Comparison of ENCODE assay signal across 15 cellular contexts in genomic region chr19:10460714-10461046, GRCh38. TPM values are rescaled to one million over a fixed set of nuclear protein-coding genes. Genes with fewer than 3 reads are reported as not detected.
A peak's percentile ranks its signal among the peaks of the same experiment; 100 is the strongest.
DNase-seq lines count a peak whose midpoint lies in the region; ATAC-seq and TF ChIP-seq lines count a peak whose summit lies in the region.
"Had no signal": no experiment of that assay in that cellular context is flagged by ENCODE, and none has a peak within 500 bp of the region (broad histone marks: within the 10 kb centered on the region; RNA-seq: fewer than 3 reads in every experiment).

No MANE protein-coding gene starts in this region.

- POLR2A ChIA-PET in T-cell (lab: Charles Lee) = no interaction called here

- DNase-seq in activated CD8-positive, alpha-beta memory T cell treated with anti-CD3 and anti-CD28 coated beads, Interleukin-2, amount 10 ng/mL, durations not matched to agents 7 days and 5 days = no peak
- DNase-seq in activated CD8-positive, alpha-beta memory T cell treated with anti-CD3 and anti-CD28 coated beads, Interleukin-2, amount 50 U/mL, for 4 hours = no peak
- DNase-seq in T-cell (no peak), mesothelial cell of epicardium (ENCODE audit: low spot score in 2 of 2, unreplicated experiment in 2 of 2) (no peak), kidney glomerular epithelial cell (lab: John Stamatoyannopoulos, UW) (no peak), NCI-H2107 treated with DMSO at 0.1 percent for 48 hours (lab: John Stamatoyannopoulos, UW; ENCODE audit: unreplicated experiment) (no peak)
- DNase-seq: NCI-H1417 treated with DMSO at 0.1 percent for 48 hours, NCI-H2171 treated with DMSO at 0.1 percent for 48 hours had no signal

- H3K27me3 ChIP-seq in stomach smooth muscle (ENCODE audit: control insufficient read depth in 1 of 2, insufficient read depth in 2 of 2, low read length in 2 of 2) = no peaks in the 10 kb centered on the region
- H3K27me3 ChIP-seq: BLaER1 treated with 17β-estradiol and CSF1 and Interleukin-3, amounts not matched to agents 10 nM and 100 nM; ovary; transverse colon had no signal

- H3K27ac ChIP-seq in stomach smooth muscle (ENCODE audit: low read length) = no peak overlapping the region
- H3K27ac ChIP-seq: ovary, PC-9 had no signal

- CTCF ChIA-PET in activated CD8-positive, alpha-beta memory T cell treated with anti-CD3 and anti-CD28 coated beads, Interleukin-2, amount 10 ng/mL, durations not matched to agents 7 days and 5 days (lab: Charles Lee) = interaction anchor here (1.0 to 1.2 kb wide), 2 partner anchors 18 to 23 kb away, joined by 3 read pairs; no protein-coding TSS in a partner anchor
- CTCF ChIA-PET in T-cell (lab: Charles Lee) = interaction anchor here (0.6 to 1.0 kb wide), 2 partner anchors 33 kb away, joined by 3 to 4 read pairs; no protein-coding TSS in a partner anchor

- no peaks in the 10 kb centered on the region for H3K9me3 ChIP-seq in stomach smooth muscle (ENCODE audit: control insufficient read depth in 2 of 2, low read length in 2 of 2)
- H3K9me3 ChIP-seq: BLaER1 treated with 17β-estradiol and CSF1 and Interleukin-3, amounts not matched to agents 10 nM and 100 nM; ovary; transverse colon had no signal

- peak overlapping the region; percentile 43 for H3K27ac Mint-ChIP-seq in activated CD8-positive, alpha-beta memory T cell treated with anti-CD3 and anti-CD28 coated beads, Interleukin-2, amount 10 ng/mL, durations not matched to agents 7 days and 5 days
- peak overlapping the region; percentile 11 to 19 for H3K27ac Mint-ChIP-seq in T-cell
- no peak overlapping the region for H3K27ac Mint-ChIP-seq in mesothelial cell of epicardium

- H3K27me3 Mint-ChIP-seq in activated CD8-positive, alpha-beta memory T cell treated with anti-CD3 and anti-CD28 coated beads, Interleukin-2, amount 10 ng/mL, durations not matched to agents 7 days and 5 days = no peaks in the 10 kb centered on the region
- H3K27me3 Mint-ChIP-seq in T-cell (no peaks in the 10 kb centered on the region), mesothelial cell of epicardium (ENCODE audit: low read depth) (peaks cover 11% of the 10 kb centered on the region)

- H3K4me1 Mint-ChIP-seq in activated CD8-positive, alpha-beta memory T cell treated with anti-CD3 and anti-CD28 coated beads, Interleukin-2, amount 10 ng/mL, durations not matched to agents 7 days and 5 days = peaks cover 9% of the 10 kb centered on the region
- H3K4me1 Mint-ChIP-seq in T-cell (peaks cover 0 to 15% (median 8%) of the 10 kb centered on the region in 3 donors), mesothelial cell of epicardium (no peaks in the 10 kb centered on the region)

- no peak overlapping the region for H3K4me3 Mint-ChIP-seq in activated CD8-positive, alpha-beta memory T cell treated with anti-CD3 and anti-CD28 coated beads, Interleukin-2, amount 10 ng/mL, durations not matched to agents 7 days and 5 days
- peak overlapping the region; percentile 43 to 71 (median 51) for H3K4me3 Mint-ChIP-seq in T-cell
- peak overlapping the region; percentile 24 for H3K4me3 Mint-ChIP-seq in mesothelial cell of epicardium

- peak overlapping the region; percentile 55 for H3K4me3 ChIP-seq in stomach smooth muscle (ENCODE audit: low read length in 2 of 2)
- H3K4me3 ChIP-seq: PC-9 had no signal

- peaks cover 28% of the 10 kb centered on the region for H3K36me3 Mint-ChIP-seq in activated CD8-positive, alpha-beta memory T cell treated with anti-CD3 and anti-CD28 coated beads, Interleukin-2, amount 10 ng/mL, durations not matched to agents 7 days and 5 days
- H3K36me3 Mint-ChIP-seq in T-cell = no peaks in the 10 kb centered on the region
- no peaks in the 10 kb centered on the region for H3K36me3 Mint-ChIP-seq in mesothelial cell of epicardium

- H3K9ac ChIP-seq in stomach smooth muscle (ENCODE audit: low read length in 2 of 2) = no peak overlapping the region

- no peak for TF ChIP-seq CTCF in mesothelial cell of epicardium (IDR thresholded peaks at IDR 0.05; ENCODE audit: unreplicated experiment)

- H3K9me3 Mint-ChIP-seq in activated CD8-positive, alpha-beta memory T cell treated with anti-CD3 and anti-CD28 coated beads, Interleukin-2, amount 10 ng/mL, durations not matched to agents 7 days and 5 days (ENCODE audit: low read depth) = no peaks in the 10 kb centered on the region
- H3K9me3 Mint-ChIP-seq in T-cell = no peaks in the 10 kb centered on the region
- no peaks in the 10 kb centered on the region for H3K9me3 Mint-ChIP-seq in mesothelial cell of epicardium

- no peaks in the 10 kb centered on the region for H3K36me3 ChIP-seq in stomach smooth muscle (ENCODE audit: control insufficient read depth in 2 of 2, insufficient read depth in 2 of 2, low read length in 2 of 2)
- H3K36me3 ChIP-seq: ovary, transverse colon had no signal

- peaks cover 9% of the 10 kb centered on the region for H3K4me1 ChIP-seq in stomach smooth muscle (ENCODE audit: control insufficient read depth, insufficient read depth, low read length)

- no peak for ATAC-seq in activated CD8-positive, alpha-beta memory T cell treated with anti-CD3 and anti-CD28 coated beads, Interleukin-2, amount 10 ng/mL, durations not matched to agents 7 days and 5 days
- no peak for ATAC-seq in T-cell (replicated peaks in 1 of 4)
- ATAC-seq in activated CD4-positive, CD25-positive, alpha-beta regulatory T cell treated with anti-CD3 and anti-CD28 coated beads, Interleukin-2, amount 50 U/mL, for 24 hours = no peak

RNA-seq across cellular contexts. Expression of gene PDE4A, which starts 40.3 kb away (rescaled TPM):
- 100 to 1,000 TPM in 1 of 2 experiments, 10 to 100 TPM in 1; 74.9 to 103 TPM for total RNA-seq in activated CD8-positive, alpha-beta memory T cell treated with anti-CD3 and anti-CD28 coated beads, Interleukin-2, amount 10 ng/mL, durations not matched to agents 7 days and 5 days
- 10 to 100 TPM in 1 of 5 donors, 1 to 10 TPM in 4; 2.2 to 13.3 (median 6.2) TPM for total RNA-seq in T-cell
- total RNA-seq in mesothelial cell of epicardium = 2.9 to 3.1 TPM (median 3.0 TPM) in 3 replicates

RNA-seq across cellular contexts. Expression of gene KEAP1, which starts 42.5 kb away (rescaled TPM):
- 100 to 1,000 TPM in 1 of 2 experiments, 10 to 100 TPM in 1; 99.8 to 104 TPM for total RNA-seq in activated CD8-positive, alpha-beta memory T cell treated with anti-CD3 and anti-CD28 coated beads, Interleukin-2, amount 10 ng/mL, durations not matched to agents 7 days and 5 days
- total RNA-seq in T-cell = 10 to 100 TPM; 18.4 to 64.2 (median 56.0) TPM
- 61.2 to 71.0 TPM (median 69.5 TPM) in 3 replicates for total RNA-seq in mesothelial cell of epicardium

RNA-seq across cellular contexts. Expression of gene S1PR5, which starts 56.6 kb away (rescaled TPM):
- 1 to 10 TPM in 1 of 2 experiments, under 1 TPM in 1; 0.14 to 1.4 TPM for total RNA-seq in activated CD8-positive, alpha-beta memory T cell treated with anti-CD3 and anti-CD28 coated beads, Interleukin-2, amount 10 ng/mL, durations not matched to agents 7 days and 5 days
- 10 to 100 TPM in 1 of 5 donors, 1 to 10 TPM in 4; 1.9 to 25.0 (median 6.5) TPM for total RNA-seq in T-cell
- total RNA-seq in mesothelial cell of epicardium = 2.2 to 2.4 TPM (median 2.4 TPM) in 3 replicates
- total RNA-seq: LHCN-M2, transverse colon had no signal

RNA-seq across cellular contexts. Expression of gene CDC37, which starts 57.3 kb away (rescaled TPM):
- total RNA-seq in activated CD8-positive, alpha-beta memory T cell treated with anti-CD3 and anti-CD28 coated beads, Interleukin-2, amount 10 ng/mL, durations not matched to agents 7 days and 5 days = 100 to 1,000 TPM; 283 to 309 TPM
- total RNA-seq in T-cell = 100 to 1,000 TPM; 163 to 205 (median 190) TPM
- 153 to 160 TPM (median 159 TPM) in 3 replicates for total RNA-seq in mesothelial cell of epicardium

Comparison
In these comparisons a context has a peak if more than half of its experiments do, and no peak if none do; other contexts are left out.
1. RNA of gene PDE4A, which starts 40.3 kb away (total RNA-seq): 74.9 to 103 TPM in activated CD8-positive, alpha-beta memory T cell treated with anti-CD3 and anti-CD28 coated beads, Interleukin-2, amount 10 ng/mL, durations not matched to agents 7 days and 5 days; 2.2 to 13.3 TPM in T-cell and 2.9 to 3.1 TPM in mesothelial cell of epicardium; every median in the first group is over 4 times any median in the second.